14 cellular contexts compared by ENCODE assay signal in genomic region chr2:37689751-37690150, GRCh38. TPM values are rescaled to one million over a fixed set of nuclear protein-coding genes. Genes with fewer than 3 reads are reported as not detected.
DNase-seq lines count a peak whose midpoint lies in the region; ATAC-seq and TF ChIP-seq lines count a peak whose summit lies in the region.
"Had no signal": no experiment of that assay in that cellular context is flagged by ENCODE, and none has a peak within 500 bp of the region (broad histone marks: within the 10 kb centered on the region; RNA-seq: fewer than 3 reads in every experiment).

No MANE protein-coding gene starts in this region.

- H3K36me3 ChIP-seq in breast epithelium (no peaks in the 10 kb centered on the region), esophagus muscularis mucosa (no peaks in the 10 kb centered on the region), left lung (no peaks in the 10 kb centered on the region), tibial artery (no peaks in the 10 kb centered on the region)

- peak overlapping the region; percentile 86 for H3K27ac Mint-ChIP-seq in MCF 10A (ENCODE audit: low read depth, unreplicated experiment)
- H3K27ac Mint-ChIP-seq: activated CD8-positive, alpha-beta T cell treated with anti-CD3 and anti-CD28 coated beads, Interleukin-2, amount 10 ng/mL, durations not matched to agents 7 days and 5 days had no signal

- no peaks in the 10 kb centered on the region for H3K27me3 ChIP-seq in breast epithelium
- H3K27me3 ChIP-seq in esophagus muscularis mucosa, result no peaks in the 10 kb centered on the region
- no peaks in the 10 kb centered on the region for H3K27me3 ChIP-seq in left lung
- H3K27me3 ChIP-seq in tibial artery, result no peaks in the 10 kb centered on the region

- H3K9me3 Mint-ChIP-seq in MCF 10A (ENCODE audit: unreplicated experiment), result peaks cover 5% of the 10 kb centered on the region

- no peaks in the 10 kb centered on the region for H3K36me3 Mint-ChIP-seq in MCF 10A (ENCODE audit: insufficient read depth, unreplicated experiment)

- peak; percentile 22 for DNase-seq in MCF 10A (ENCODE audit: unreplicated experiment)
- no peak for DNase-seq in breast epithelium (ENCODE audit: low spot score in 2 of 2)
- DNase-seq in esophagus muscularis mucosa (ENCODE audit: extremely low spot score), result no peak
- DNase-seq in myocyte (ENCODE audit: low read depth), result peak; percentile 85
- no peak for DNase-seq in left lung
- no peak for DNase-seq in tibial artery
- no peak for DNase-seq in HPDE6-E6E7 (ENCODE audit: extremely low spot score)
- no peak for DNase-seq in putamen (ENCODE audit: low spot score)
- DNase-seq: activated CD8-positive, alpha-beta T cell treated with anti-CD3 and anti-CD28 coated beads, Interleukin-2, amount 10 ng/mL, durations not matched to agents 7 days and 5 days; DMS79; glutamatergic neuron; NCI-H1048; NCI-H748 treated with DMSO at 0.1 percent for 48 hours; RPMI8226 had no signal

- H3K27me3 Mint-ChIP-seq in MCF 10A (ENCODE audit: insufficient read depth, unreplicated experiment), result no peaks in the 10 kb centered on the region

- H3K4me1 Mint-ChIP-seq in MCF 10A (ENCODE audit: insufficient read depth, unreplicated experiment), result peaks cover 20% of the 10 kb centered on the region

- H3K27ac ChIP-seq in breast epithelium, result peak overlapping the region in 1 of 2 donors; percentile 45
- H3K27ac ChIP-seq in esophagus muscularis mucosa (replicated peaks in 1 of 4), result peak overlapping the region; percentile 68 to 83 (median 80)
- no peak overlapping the region for H3K27ac ChIP-seq in left lung
- H3K27ac ChIP-seq in tibial artery, result peak overlapping the region in 1 of 2 donors; percentile 25

- H3K4me3 ChIP-seq in breast epithelium, result no peak overlapping the region
- no peak overlapping the region for H3K4me3 ChIP-seq in esophagus muscularis mucosa
- H3K4me3 ChIP-seq in left lung, result no peak overlapping the region
- H3K4me3 ChIP-seq in tibial artery, result no peak overlapping the region

- no peak overlapping the region for H3K4me3 Mint-ChIP-seq in MCF 10A (ENCODE audit: unreplicated experiment)
- H3K4me3 Mint-ChIP-seq: activated CD8-positive, alpha-beta T cell treated with anti-CD3 and anti-CD28 coated beads, Interleukin-2, amount 10 ng/mL, durations not matched to agents 7 days and 5 days had no signal

- intact Hi-C loops in MCF 10A (cut with micrococcal nuclease) (no loop called here), breast epithelium (cut with DNase I; ENCODE audit: low total_unique reads) (no loop called here), esophagus muscularis mucosa (cut with DNase I) (no loop called here), left lung (cut with DNase I) (no loop called here), tibial artery (cut with DNase I; ENCODE audit: low total_unique reads) (no loop called here)

- WGBS in esophagus muscularis mucosa, result 67% methylated on average over 1 of the region's 2 CpGs

- TF ChIP-seq POLR2A in breast epithelium (IDR thresholded peaks at IDR 0.05), result no peak
- TF ChIP-seq POLR2A in esophagus muscularis mucosa (IDR thresholded peaks at IDR 0.05; ENCODE audit: low read depth), result no peak

- no peak for TF ChIP-seq EP300 in esophagus muscularis mucosa (IDR thresholded peaks at IDR 0.05)

- POLR2A ChIA-PET in MCF 10A (lab: Yijun Ruan, JAX), result interaction anchor here (0.7 to 1.6 kb wide), 5 partner anchors 13 to 97 kb away, joined by 3 to 6 read pairs (median 4); no protein-coding TSS in a partner anchor

- CTCF ChIA-PET in MCF 10A (lab: Yijun Ruan, JAX), result interaction anchor here (0.5 to 0.9 kb wide), 2 partner anchors 52 to 169 kb away, joined by 4 to 5 read pairs; no protein-coding TSS in a partner anchor

- no peak for ATAC-seq in left lung
- ATAC-seq: activated CD8-positive, alpha-beta T cell treated with anti-CD3 and anti-CD28 coated beads, Interleukin-2, amount 10 ng/mL, durations not matched to agents 7 days and 5 days had no signal

- TF ChIP-seq CTCF in MCF 10A (IDR thresholded peaks at IDR 0.05; ENCODE audit: unreplicated experiment) (no peak), breast epithelium (IDR thresholded peaks at IDR 0.05) (no peak), esophagus muscularis mucosa (IDR thresholded peaks at IDR 0.05) (no peak), left lung (IDR thresholded peaks at IDR 0.05) (no peak), tibial artery (IDR thresholded peaks at IDR 0.05) (no peak)

- H3K4me1 ChIP-seq in breast epithelium (no peaks in the 10 kb centered on the region), esophagus muscularis mucosa (peaks cover 11 to 28% (median 26%) of the 10 kb centered on the region in 4 donors), left lung (no peaks in the 10 kb centered on the region), tibial artery (peaks cover 0 to 15% (median 1%) of the 10 kb centered on the region in 4 donors)

- H3K9me3 ChIP-seq in breast epithelium (no peaks in the 10 kb centered on the region), esophagus muscularis mucosa (no peaks in the 10 kb centered on the region), left lung (no peaks in the 10 kb centered on the region), tibial artery (no peaks in the 10 kb centered on the region)

- BruUV-seq in MCF 10A (replicated peaks; lab: Mats Ljungman, UMichigan), result no TSS peak

RNA-seq across cellular contexts. Expression of gene CDC42EP3, which starts 18.3 kb away (rescaled TPM):
- total RNA-seq in MCF 10A (2022), result 55.4 and 61.3 TPM in 2 replicates
- 10 to 100 TPM; 19.5 to 35.7 (median 35.7) TPM for total RNA-seq in breast epithelium
- total RNA-seq in esophagus muscularis mucosa, result 100 to 1,000 TPM in 2 of 4 donors, 10 to 100 TPM in 2; 67.7 to 217 (median 112) TPM
- total RNA-seq in myocyte, result 149 and 184 TPM in 2 replicates
- polyA plus RNA-seq in myocyte (2012), result 161 TPM
- total RNA-seq in left lung, result 10 to 100 TPM; 37.7 to 53.8 TPM

Comparison
In these comparisons a context has a peak if more than half of its experiments do, and no peak if none do; other contexts are left out.
1. DNase-seq: peak in MCF 10A (single experiment) and myocyte (single experiment); none in breast epithelium (0 of 2), esophagus muscularis mucosa (single experiment), left lung (0 of 2), tibial artery (0 of 2), HPDE6-E6E7 (single experiment) and putamen (single experiment).
2. H3K27ac ChIP-seq: peak in esophagus muscularis mucosa (4 of 4); none in left lung (0 of 2).